Comparison of ENCODE assay signal across 10 cellular contexts in genomic region chr2:233486778-233487552, GRCh38.
DNase-seq lines count a peak whose midpoint lies in the region; ATAC-seq and TF ChIP-seq lines count a peak whose summit lies in the region.
"Had no signal": no experiment of that assay in that cellular context is flagged by ENCODE, and none has a peak within 500 bp of the region (broad histone marks: within the 10 kb centered on the region; RNA-seq: fewer than 3 reads in every experiment).

No MANE protein-coding gene starts in this region.

- H3K27me3 ChIP-seq in Caco-2 (replicated peaks; ENCODE audit: control insufficient read depth, insufficient read depth, low read length) (no peaks in the 10 kb centered on the region), prostate gland (replicated peaks; ENCODE audit: insufficient read depth) (no peaks in the 10 kb centered on the region), HAP-1 (ENCODE audit: low read depth) (no peaks in the 10 kb centered on the region)
- H3K27me3 ChIP-seq in CD8-positive, alpha-beta memory T cell (ENCODE audit: insufficient read depth, low read length, poor library complexity, severe bottlenecking), result no peaks in the 10 kb centered on the region

- H3K4me1 ChIP-seq in Caco-2 (peaks cover 38% of the 10 kb centered on the region), prostate gland (replicated peaks) (peaks cover 5% of the 10 kb centered on the region), HAP-1 (peaks cover 10% of the 10 kb centered on the region)
- H3K4me1 ChIP-seq in CD8-positive, alpha-beta memory T cell (ENCODE audit: insufficient read depth, low read length), result no peaks in the 10 kb centered on the region

- ATAC-seq in GM19035 (IDR thresholded peaks at IDR 0.05; ENCODE audit: unreplicated experiment), result no peak

- H3K27me3 Mint-ChIP-seq in Caco-2 (ENCODE audit: insufficient read depth, unreplicated experiment), result no peaks in the 10 kb centered on the region
- peaks cover 0 to 2% of the 10 kb centered on the region in 2 donors for H3K27me3 Mint-ChIP-seq in CD8-positive, alpha-beta memory T cell

- H3K9me3 Mint-ChIP-seq in Caco-2 (ENCODE audit: unreplicated experiment), result no peaks in the 10 kb centered on the region
- H3K9me3 Mint-ChIP-seq in CD8-positive, alpha-beta memory T cell, result no peaks in the 10 kb centered on the region

- POLR2A ChIA-PET in Caco-2 (lab: Charles Lee) (no interaction called here), RWPE1 (lab: Yijun Ruan, JAX; ENCODE audit: low non-redundant PET) (no interaction called here)
- POLR2A ChIA-PET in CD8-positive, alpha-beta memory T cell (lab: Charles Lee), result no interaction called here

- H3K9me3 ChIP-seq in Caco-2 (no peaks in the 10 kb centered on the region), prostate gland (no peaks in the 10 kb centered on the region), HAP-1 (no peaks in the 10 kb centered on the region)
- no peaks in the 10 kb centered on the region for H3K9me3 ChIP-seq in CD8-positive, alpha-beta memory T cell (ENCODE audit: low read length)

- peaks cover 29% of the 10 kb centered on the region for H3K36me3 Mint-ChIP-seq in Caco-2 (ENCODE audit: insufficient read depth, unreplicated experiment)
- peaks cover 16 to 56% (median 19%) of the 10 kb centered on the region in 3 donors for H3K36me3 Mint-ChIP-seq in CD8-positive, alpha-beta memory T cell

- in situ Hi-C loops in HAP-1 (cut with MboI; ENCODE audit: low sequenced_read_pairs), result loop anchor here (10.0 kb wide), 1 partner anchor 228 kb away; the partner anchor contains the start of genes UGT1A4 and UGT1A5

- H3K4me3 Mint-ChIP-seq in Caco-2 (ENCODE audit: unreplicated experiment), result peak overlapping the region; percentile 21
- H3K4me3 Mint-ChIP-seq in CD8-positive, alpha-beta memory T cell, result no peak overlapping the region

- intact Hi-C loops in Caco-2 (cut with micrococcal nuclease; ENCODE audit: unreplicated experiment) (no loop called here), prostate gland (cut with DNase I) (no loop called here)

- peak overlapping the region; percentile 54 for H3K27ac Mint-ChIP-seq in Caco-2 (ENCODE audit: unreplicated experiment)
- H3K27ac Mint-ChIP-seq in CD8-positive, alpha-beta memory T cell, result peak overlapping the region in 2 of 8 donors; percentile 8 to 55

- H3K36me3 ChIP-seq in Caco-2 (ENCODE audit: control insufficient read depth, insufficient read depth, low read length) (no peaks in the 10 kb centered on the region), prostate gland (peaks cover 0 to 8% of the 10 kb centered on the region in 2 donors), HAP-1 (replicated peaks) (peaks cover 37% of the 10 kb centered on the region)
- H3K36me3 ChIP-seq in CD8-positive, alpha-beta memory T cell (ENCODE audit: insufficient read depth, low read length), result peaks cover 8% of the 10 kb centered on the region

- H3K27ac ChIP-seq in RWPE1, result peak overlapping the region; percentile 99
- H3K27ac ChIP-seq in prostate gland, result peak overlapping the region; percentile 34 to 62
- no peak overlapping the region for H3K27ac ChIP-seq in CD8-positive, alpha-beta memory T cell (ENCODE audit: low read depth, low read length)

- H3K4me1 Mint-ChIP-seq in Caco-2 (ENCODE audit: low read depth, unreplicated experiment), result peaks cover 18% of the 10 kb centered on the region
- no peaks in the 10 kb centered on the region for H3K4me1 Mint-ChIP-seq in CD8-positive, alpha-beta memory T cell

- no TSS peak for BruUV-seq in Caco-2 (replicated peaks; lab: Mats Ljungman, UMichigan)

- DNase-seq in Caco-2, result peak in 1 of 2 experiments; percentile 31
- DNase-seq in RWPE1 (ENCODE audit: low spot score), result peak; percentile 85
- DNase-seq in fibroblast of pulmonary artery (ENCODE audit: low read depth), result peak; percentile 88
- no peak for DNase-seq in prostate gland (ENCODE audit: low spot score)
- DNase-seq in CD8-positive, alpha-beta memory T cell, result no peak
- DNase-seq in NCI-H446 (lab: John Stamatoyannopoulos, UW), result no peak
- DNase-seq in HAP-1 (ENCODE audit: low spot score in 2 of 2), result no peak
- DNase-seq: NCI-H1092 treated with DMSO at 0.1 percent for 48 hours, SHP77 had no signal

- WGBS in prostate gland, result 38% methylated on average over 4 of the region's 4 CpGs

- H3K4me3 ChIP-seq in Caco-2 (ENCODE audit: low read depth, low read length), result no peak overlapping the region
- no peak overlapping the region for H3K4me3 ChIP-seq in fibroblast of pulmonary artery (replicated peaks; ENCODE audit: low read depth, low read length)
- no peak overlapping the region for H3K4me3 ChIP-seq in prostate gland
- no peak overlapping the region for H3K4me3 ChIP-seq in CD8-positive, alpha-beta memory T cell (ENCODE audit: low read length)
- no peak overlapping the region for H3K4me3 ChIP-seq in HAP-1

- CTCF ChIA-PET in Caco-2 (lab: Charles Lee) (interaction anchor here (0.7 to 1.0 kb wide), 2 partner anchors 38 to 346 kb away, joined by 3 to 5 read pairs; no protein-coding TSS in a partner anchor), RWPE1 (lab: Yijun Ruan, JAX) (interaction anchor here (0.7 kb wide), 2 partner anchors 44 to 1630 kb away, joined by 3 read pairs; no protein-coding TSS in a partner anchor)
- CTCF ChIA-PET in CD8-positive, alpha-beta memory T cell (lab: Charles Lee), result no interaction called here

- TF ChIP-seq CTCF in Caco-2 (IDR thresholded peaks at IDR 0.05; ENCODE audit: insufficient read depth in 1 of 2, low read depth in 1 of 2, low read length in 1 of 2, severe bottlenecking in 1 of 2, unreplicated experiment in 1 of 2) (no peak), RWPE1 (conservative IDR thresholded peaks at IDR 0.05; ENCODE audit: low read depth) (no peak), fibroblast of pulmonary artery (IDR thresholded peaks at IDR 0.05; ENCODE audit: low read length, missing control alignments) (no peak), prostate gland (IDR thresholded peaks at IDR 0.05) (no peak)

- TF ChIP-seq POLR2A in prostate gland (IDR thresholded peaks at IDR 0.05), result no peak

Comparison
In these comparisons a context has a peak if more than half of its experiments do, and no peak if none do; other contexts are left out.
1. DNase-seq: peak in RWPE1 (single experiment) and fibroblast of pulmonary artery (single experiment); none in prostate gland (single experiment), CD8-positive, alpha-beta memory T cell (0 of 5), NCI-H446 (0 of 2) and HAP-1 (0 of 2).